2 cellular contexts compared by ENCODE assay signal in genomic region chr10:102608487-102608886, GRCh38.
TF ChIP-seq lines count a peak whose summit lies in the region.

No MANE protein-coding gene starts in this region.

TF ChIP-seq in GM23338, 12 proteins besides CTCF, POLR2A, EP300 and RAD21:
- TF ChIP-seq ZNF331 (CRISPR knock-in tag; IDR thresholded peaks at IDR 0.05; ENCODE audit: low read depth): no peak
- no peak for TF ChIP-seq NANOG (IDR thresholded peaks at IDR 0.05; ENCODE audit: borderline replicate concordance)
- no peak for TF ChIP-seq REST (IDR thresholded peaks at IDR 0.05; ENCODE audit: unreplicated experiment)
- no peak for TF ChIP-seq ETS1 (IDR thresholded peaks at IDR 0.05)
- TF ChIP-seq ZNF114 (CRISPR knock-in tag; IDR thresholded peaks at IDR 0.05): no peak
- TF ChIP-seq EZH2 (IDR thresholded peaks at IDR 0.05; ENCODE audit: low read depth, unreplicated experiment): no peak
- no peak for TF ChIP-seq JUNB (IDR thresholded peaks at IDR 0.05; ENCODE audit: unreplicated experiment)
- TF ChIP-seq STAT1 (IDR thresholded peaks at IDR 0.05; ENCODE audit: unreplicated experiment): no peak
- TF ChIP-seq ZNF462 (CRISPR knock-in tag; IDR thresholded peaks at IDR 0.05): no peak
- no peak for TF ChIP-seq EZH2phosphoT487 (IDR thresholded peaks at IDR 0.05; ENCODE audit: unreplicated experiment)
- TF ChIP-seq POLR2AphosphoS5 (IDR thresholded peaks at IDR 0.05; ENCODE audit: low read depth): no peak
- no peak for TF ChIP-seq CREB1 (CRISPR knock-in tag; IDR thresholded peaks at IDR 0.05; ENCODE audit: low read depth)

TF ChIP-seq in K562, 482 proteins besides CTCF, POLR2A, EP300 and RAD21:
- no peak for TF ChIP-seq ID3 (CRISPR knock-in tag; IDR thresholded peaks at IDR 0.05)
- 0 out of 2 replicates have a peak, but pooled peaks have one; percentile 48 for TF ChIP-seq ID3 (tag; IDR thresholded peaks at IDR 0.05)
- TF ChIP-seq BDP1 (IDR thresholded peaks at IDR 0.05; ENCODE audit: insufficient read depth, insufficient read length): no peak
- no peak for TF ChIP-seq HDAC2 (IDR thresholded peaks at IDR 0.05)
- no peak for TF ChIP-seq CTCFL (IDR thresholded peaks at IDR 0.05; ENCODE audit: borderline replicate concordance, insufficient read depth, low read depth, low read length, poor library complexity, severe bottlenecking)
- TF ChIP-seq SMARCE1 (IDR thresholded peaks at IDR 0.05): no peak
